In the genomic region with DNA sequence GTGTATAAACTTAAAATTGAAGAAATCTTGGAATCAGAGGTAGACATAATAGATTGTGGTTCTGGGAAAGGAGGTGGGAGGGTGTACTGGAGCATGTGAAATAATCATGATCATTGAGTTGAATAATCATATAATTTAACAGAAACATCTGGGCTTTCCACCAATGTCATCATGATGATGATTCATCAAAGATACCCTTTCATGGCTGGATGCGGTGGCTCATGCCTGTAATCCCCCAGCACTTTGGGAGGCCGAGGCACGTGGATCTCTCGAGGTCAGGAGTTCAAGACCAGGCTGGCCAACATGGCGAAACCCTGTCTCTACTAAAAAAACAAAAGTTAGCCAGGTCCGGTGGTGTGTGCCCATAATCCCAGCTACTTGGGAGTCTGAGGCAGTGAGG, we compare ENCODE assay signal across 14 cellular contexts. TPM values are rescaled to one million over a fixed set of nuclear protein-coding genes. Genes with fewer than 3 reads are reported as not detected.
A peak's percentile ranks its signal among the peaks of the same experiment; 100 is the strongest.
DNase-seq lines count a peak whose midpoint lies in the region; ATAC-seq and TF ChIP-seq lines count a peak whose summit lies in the region.
"Had no signal": no experiment of that assay in that cellular context is flagged by ENCODE, and none has a peak within 500 bp of the region (broad histone marks: within the 10 kb centered on the region; RNA-seq: fewer than 3 reads in every experiment).

No MANE protein-coding gene starts in this region.

- H3K4me3 ChIP-seq in epithelial cell of proximal tubule (ENCODE audit: low read depth, low read length): no peak overlapping the region
- H3K4me3 ChIP-seq: upper lobe of left lung had no signal

- TF ChIP-seq CTCF in epithelial cell of proximal tubule (conservative IDR thresholded peaks at IDR 0.05; ENCODE audit: low read depth, low read length): no peak

- peak; percentile 9 for ATAC-seq in GM19395 (IDR thresholded peaks at IDR 0.05; ENCODE audit: unreplicated experiment)
- peak; percentile 29 for ATAC-seq in HG03354 (IDR thresholded peaks at IDR 0.05; ENCODE audit: poor library complexity, severe bottlenecking, unreplicated experiment)
- no peak for ATAC-seq in HG03097 (IDR thresholded peaks at IDR 0.05; ENCODE audit: low FRiP score, unreplicated experiment)

- peak; percentile 24 for DNase-seq in ACHN
- DNase-seq in epithelial cell of proximal tubule (ENCODE audit: low read depth): peak; percentile 73
- DNase-seq in hypothalamus (lab: John Stamatoyannopoulos, UW): no peak
- DNase-seq in NCI-H774 (lab: John Stamatoyannopoulos, UW): no peak
- DNase-seq in germinal center (ENCODE audit: low spot score): no peak
- DNase-seq: NCI-H510A; stimulated activated CD4-positive, alpha-beta T cell treated with anti-CD3 and anti-CD28 coated beads, Interleukin-2, amount 100 ng/mL, for 48 hours; upper lobe of left lung had no signal

- in situ Hi-C loops in ACHN (cut with HindIII; ENCODE audit: low pct_ligation_motif_present, low pct_unique_long_range_greater_than_20kb, low sequenced_read_pairs): no loop called here

RNA-seq across cellular contexts. Expression of a gene that starts 6.7 kb away (rescaled TPM):
- 22.9 and 24.9 TPM in 2 replicates for total RNA-seq in epithelial cell of proximal tubule

RNA-seq across cellular contexts. Expression of a gene that starts 26.8 kb away (rescaled TPM):
- total RNA-seq in epithelial cell of proximal tubule: 28.0 and 29.0 TPM in 2 replicates

RNA-seq across cellular contexts. Expression of a gene that starts 48.8 kb away (rescaled TPM):
- total RNA-seq in epithelial cell of proximal tubule: 0.29 TPM in 1 of 2 replicates, not detected in the other
- total RNA-seq: activated T-helper 1 cell treated with anti-CD3 and anti-CD28 coated beads, Interleukin-12 subunit alpha, Interleukin-12 subunit beta, Interleukin-2, Interleukin-4 antibody, amounts not matched to agents 30 ng/mL and 10 ng/mL and 1 ng/mL, durations not matched to agents 14 hours and 24 hours and 36 hours; dermis microvascular lymphatic vessel endothelial cell; T-helper 2 cell treated with Interferon-gamma antibody and Interleukin-4, amounts not matched to agents 100 ng/mL and 5 ng/mL, for 36 hours had no signal

Comparison
In these comparisons a context has a peak if more than half of its experiments do, and no peak if none do; other contexts are left out.
1. DNase-seq: peak in ACHN (single experiment) and epithelial cell of proximal tubule (single experiment); none in hypothalamus (0 of 51), NCI-H774 (single experiment) and germinal center (single experiment).